ENCODE assay signal across 17 cellular contexts in genomic region chr7:127525866-127526456, GRCh38.
"Had no signal": no experiment of that assay in that cellular context is flagged by ENCODE, and none has a peak within 500 bp of the region (broad histone marks: within the 10 kb centered on the region; RNA-seq: fewer than 3 reads in every experiment).

No MANE protein-coding gene starts in this region.

- H2AFZ ChIP-seq: parathyroid adenoma had no signal

- H3K79me2 ChIP-seq: parathyroid adenoma had no signal

- H3K36me3 ChIP-seq: ascending aorta, breast epithelium, left ventricle myocardium inferior, neutrophil, tibial artery had no signal

- H3K4me3 Mint-ChIP-seq: activated naive CD4-positive, alpha-beta T cell treated with anti-CD3 and anti-CD28 coated beads for 36 hours; activated naive CD8-positive, alpha-beta T cell treated with anti-CD3 and anti-CD28 coated beads, Interleukin-2, amount 50 U/mL, for 24 hours; dendritic cell treated with granulocyte-macrophage colony-stimulating factor and Interleukin-4, amounts not matched to agents 40 ng/mL and 50 ng/mL, for 4 days; naive thymus-derived CD8-positive, alpha-beta T cell; stimulated activated memory B cell treated with anti-CD40 and anti-IgM and Interleukin-4, amounts not matched to agents 10 μg/mL and 1 μg/mL and 100 μg/mL, for 72 hours had no signal

- FAIRE-seq: urothelium cell line had no signal

- H3K4me1 Mint-ChIP-seq: activated naive CD8-positive, alpha-beta T cell treated with anti-CD3 and anti-CD28 coated beads, Interleukin-2, amount 50 U/mL, for 24 hours; naive thymus-derived CD8-positive, alpha-beta T cell; stimulated activated memory B cell treated with anti-CD40 and anti-IgM and Interleukin-4, amounts not matched to agents 10 μg/mL and 1 μg/mL and 100 μg/mL, for 72 hours had no signal

- H3K27me3 ChIP-seq: ascending aorta, breast epithelium, tibial artery had no signal

- H3K9ac ChIP-seq: parathyroid adenoma had no signal

- H3K9me3 Mint-ChIP-seq: activated T-helper 2 cell treated with anti-CD3 and anti-CD28 coated beads, Interferon-gamma antibody, Interleukin-2, Interleukin-4, amounts not matched to agents 10 μg/mL and 5 μg/mL and 100 μg/mL, durations not matched to agents 14 hours and 24 hours and 36 hours had no signal

- DNase-seq: activated CD4-positive, alpha-beta T cell treated with anti-CD3 and anti-CD28 coated beads for 1 hour; activated CD4-positive, alpha-beta T cell treated with anti-CD3 and anti-CD28 coated beads, Interleukin-2, amount 50 U/mL, for 4 hours; activated naive CD4-positive, alpha-beta T cell treated with anti-CD3 and anti-CD28 coated beads for 36 hours; activated naive CD8-positive, alpha-beta T cell treated with anti-CD3 and anti-CD28 coated beads, Interleukin-2, amount 50 U/mL, for 24 hours; effector memory CD4-positive, alpha-beta T cell; foreskin keratinocyte; left ventricle myocardium inferior; naive thymus-derived CD8-positive, alpha-beta T cell; tibial artery had no signal

- H3K27ac Mint-ChIP-seq: activated naive CD4-positive, alpha-beta T cell treated with anti-CD3 and anti-CD28 coated beads for 36 hours; activated naive CD8-positive, alpha-beta T cell treated with anti-CD3 and anti-CD28 coated beads, Interleukin-2, amount 50 U/mL, for 24 hours; activated T-helper 2 cell treated with anti-CD3 and anti-CD28 coated beads, Interferon-gamma antibody, Interleukin-2, Interleukin-4, amounts not matched to agents 10 μg/mL and 5 μg/mL and 100 μg/mL, durations not matched to agents 14 hours and 24 hours and 36 hours; dendritic cell treated with granulocyte-macrophage colony-stimulating factor and Interleukin-4, amounts not matched to agents 40 ng/mL and 50 ng/mL, for 4 days; naive thymus-derived CD8-positive, alpha-beta T cell; stimulated activated memory B cell treated with anti-CD40 and anti-IgM and Interleukin-4, amounts not matched to agents 10 μg/mL and 1 μg/mL and 100 μg/mL, for 72 hours had no signal

- H3K9me3 ChIP-seq: ascending aorta, neutrophil, tibial artery had no signal

- H3K4me1 ChIP-seq: ascending aorta, breast epithelium, foreskin keratinocyte, left ventricle myocardium inferior, parathyroid adenoma, tibial artery had no signal

- ATAC-seq: activated naive CD8-positive, alpha-beta T cell treated with anti-CD3 and anti-CD28 coated beads, Interleukin-2, amount 50 U/mL, for 24 hours; foreskin keratinocyte; naive thymus-derived CD8-positive, alpha-beta T cell; stimulated activated memory B cell treated with anti-CD40 and anti-IgM and Interleukin-4, amounts not matched to agents 10 μg/mL and 1 μg/mL and 100 μg/mL, for 72 hours had no signal

- H3K27ac ChIP-seq: ascending aorta, breast epithelium, foreskin keratinocyte, left ventricle myocardium inferior, neutrophil, parathyroid adenoma, tibial artery had no signal

- H3K4me3 ChIP-seq: ascending aorta, breast epithelium, left ventricle myocardium inferior, tibial artery had no signal
